13 cellular contexts compared by ENCODE assay signal in the genomic region with DNA sequence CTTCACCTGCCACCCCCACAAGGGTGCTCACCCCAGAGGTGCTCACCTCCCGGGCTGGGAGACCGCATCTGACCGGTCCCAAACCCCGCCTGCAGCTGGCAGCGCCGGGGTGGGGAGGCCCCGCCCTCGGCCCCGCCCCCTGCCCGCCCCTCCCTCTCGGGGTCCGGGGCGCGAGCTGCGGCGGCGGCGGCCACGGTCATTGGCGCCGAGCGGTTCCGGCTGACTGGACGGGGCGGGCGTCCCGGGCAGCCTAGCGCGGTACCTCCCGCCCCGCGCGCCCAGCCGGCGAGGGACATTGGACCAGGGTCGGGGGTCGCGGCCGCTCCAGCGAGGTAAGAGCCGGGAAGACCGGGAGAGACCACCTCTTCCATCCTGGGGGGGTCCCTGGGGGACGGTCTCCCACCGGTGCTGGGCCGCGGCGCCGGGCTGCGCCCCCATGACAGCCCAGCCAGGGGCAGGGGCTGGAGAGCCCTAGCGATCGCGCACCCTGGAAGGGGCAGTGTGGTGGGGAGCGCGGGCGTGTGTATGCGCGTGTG. TPM values are rescaled to one million over a fixed set of nuclear protein-coding genes. Genes with fewer than 3 reads are reported as not detected.
DNase-seq lines count a peak whose midpoint lies in the region; ATAC-seq, FAIRE-seq and TF ChIP-seq lines count a peak whose summit lies in the region.
"Had no signal": no experiment of that assay in that cellular context is flagged by ENCODE, and none has a peak within 500 bp of the region (broad histone marks: within the 10 kb centered on the region; RNA-seq: fewer than 3 reads in every experiment).

CACNG5 (plus strand) TSS at position 199 of the 536 bp plus-strand sequence. CDS start 42,216 bp downstream, outside the sequence.

- no peaks in the 10 kb centered on the region for H3K4me1 ChIP-seq in right cardiac atrium (ENCODE audit: control insufficient read depth, insufficient read depth, low read length)
- H3K4me1 ChIP-seq in iPS-20b (ENCODE audit: insufficient read depth, low read length): peaks cover 7% of the 10 kb centered on the region

- CTCF ChIA-PET in RWPE1 (lab: Yijun Ruan, JAX): no interaction called here

- WGBS in right cardiac atrium: 3% methylated on average over 57 of the region's 57 CpGs

- no peaks in the 10 kb centered on the region for H3K36me3 ChIP-seq in iPS-20b (ENCODE audit: insufficient read depth, low read depth, low read length)

- POLR2A ChIA-PET in RWPE1 (lab: Yijun Ruan, JAX; ENCODE audit: low non-redundant PET): no interaction called here

- H3K27me3 ChIP-seq in right cardiac atrium (ENCODE audit: control insufficient read depth, insufficient read depth) (no peaks in the 10 kb centered on the region), iPS-20b (ENCODE audit: insufficient read depth, low read length) (peaks cover 59% of the 10 kb centered on the region)

- no peak for TF ChIP-seq CTCF in RWPE1 (conservative IDR thresholded peaks at IDR 0.05; ENCODE audit: low read depth)

- H3K4me3 ChIP-seq in right cardiac atrium (ENCODE audit: low read length) (no peak within 1 kb of the TSS), iPS-20b (ENCODE audit: low read length) (peak within 1 kb of the TSS; percentile 68)
- H3K4me3 ChIP-seq: skin epidermis had no signal

- no peak within 1 kb of the TSS for H3K27ac ChIP-seq in right cardiac atrium (ENCODE audit: low read length)
- no peak within 1 kb of the TSS for H3K27ac ChIP-seq in RWPE1
- H3K27ac ChIP-seq in iPS-20b (ENCODE audit: low read length): no peak within 1 kb of the TSS
- H3K27ac ChIP-seq: skin epidermis had no signal

- intact Hi-C loops in cardiac septum (cut with DNase I) (no loop called here), right cardiac atrium (cut with DNase I) (no loop called here)

- ATAC-seq in right cardiac atrium: no peak
- ATAC-seq in GM21619 (IDR thresholded peaks at IDR 0.05; ENCODE audit: unreplicated experiment): no peak
- no peak for ATAC-seq in GM21390 (IDR thresholded peaks at IDR 0.05; ENCODE audit: unreplicated experiment)

- peak; percentile 33 for DNase-seq in cardiac septum (ENCODE audit: low spot score)
- DNase-seq in right cardiac atrium: no peak
- peak; percentile 17 for DNase-seq in RWPE1 (ENCODE audit: low spot score)
- peak; percentile 75 for DNase-seq in urothelium cell line (ENCODE audit: low spot score)
- no peak for DNase-seq in RCC 7860 (ENCODE audit: low spot score)
- DNase-seq: CD4-positive, CD25-positive, alpha-beta regulatory T cell; NK-92 treated with Interleukin-12 subunit alpha and Interleukin-12 subunit beta, amount 100 ng/mL, for 24 hours had no signal

- no peak for FAIRE-seq in urothelium cell line (lab: Jason Lieb, UNC)
- FAIRE-seq in RCC 7860 (lab: Jason Lieb, UNC): no peak
- FAIRE-seq: TTC549 had no signal

- H3K9ac ChIP-seq in iPS-20b (ENCODE audit: low read depth, low read length): peak within 1 kb of the TSS; percentile 37; the same call in 1 of the 2 replicates

- no peaks in the 10 kb centered on the region for H3K9me3 ChIP-seq in right cardiac atrium (ENCODE audit: control insufficient read depth, low read length)
- no peaks in the 10 kb centered on the region for H3K9me3 ChIP-seq in iPS-20b (ENCODE audit: insufficient read depth, low read depth, low read length)

RNA-seq across cellular contexts. Expression of gene CACNG5, which starts in this region (rescaled TPM):
- not detected for total RNA-seq in cardiac septum
- not detected for total RNA-seq in right cardiac atrium
- not detected for polyA plus RNA-seq in right cardiac atrium
- total RNA-seq: CD4-positive, CD25-positive, alpha-beta regulatory T cell; fibroblast of villous mesenchyme had no signal
- polyA plus RNA-seq: CD4-positive, CD25-positive, alpha-beta regulatory T cell had no signal

Comparison
In these comparisons a context has a peak if more than half of its experiments do, and no peak if none do; other contexts are left out.
1. Peak in DNase-seq in cardiac septum; RNA of the gene not detected or under 1 TPM.
2. DNase-seq: peak in RWPE1 (single experiment) and urothelium cell line (single experiment); none in right cardiac atrium (0 of 3) and RCC 7860 (single experiment).